Comparison of ENCODE assay signal across 8 cellular contexts in the genomic region with DNA sequence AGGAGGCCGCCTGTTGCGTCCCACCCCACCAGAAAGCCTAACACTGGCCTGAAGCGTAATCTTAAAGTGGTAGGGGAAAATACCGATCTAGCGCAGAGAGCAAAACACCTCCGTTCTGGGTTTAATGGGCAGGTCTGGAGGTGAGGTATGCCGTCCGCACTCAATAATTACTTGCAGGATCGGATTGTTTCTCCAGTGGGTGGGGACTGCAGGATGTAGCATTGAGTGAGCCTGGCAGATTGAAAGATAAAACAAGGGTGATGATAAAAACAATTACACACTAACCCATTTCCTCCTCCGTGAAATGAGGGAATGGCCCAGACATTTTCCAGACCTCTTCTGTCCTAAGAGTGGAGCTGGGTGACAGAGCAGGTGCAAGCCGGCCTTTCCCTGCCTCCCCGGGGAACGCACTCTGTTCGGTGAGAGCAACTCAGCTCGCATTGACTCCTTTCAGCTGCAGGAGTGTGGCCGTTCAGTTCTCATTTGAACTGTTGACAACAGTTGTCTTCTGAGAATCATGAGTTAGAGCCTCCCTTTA.
DNase-seq lines count a peak whose midpoint lies in the region; ATAC-seq and TF ChIP-seq lines count a peak whose summit lies in the region.

No MANE protein-coding gene starts in this region.

- H3K9me3 ChIP-seq in IMR-90 (ENCODE audit: control insufficient read depth, insufficient read depth, low read length) (no peaks in the 10 kb centered on the region), endocrine pancreas (ENCODE audit: control insufficient read depth, low read length) (no peaks in the 10 kb centered on the region)

- peak; percentile 22 for ATAC-seq in GM21576 (IDR thresholded peaks at IDR 0.05; ENCODE audit: unreplicated experiment)
- ATAC-seq in IMR-90 (ENCODE audit: low read depth): peak; percentile 13
- ATAC-seq in activated B cell treated with CpG ODN at 0.5 μM for 24 hours (ENCODE audit: low read depth): peak; percentile 25
- peak; percentile 47 to 54 for ATAC-seq in naive thymus-derived CD8-positive, alpha-beta T cell

- H3K27me3 Mint-ChIP-seq in activated B cell treated with CpG ODN at 0.5 μM for 24 hours: peaks cover 3% of the 10 kb centered on the region
- H3K27me3 Mint-ChIP-seq in naive thymus-derived CD8-positive, alpha-beta T cell: peaks cover 0 to 12% (median 0%) of the 10 kb centered on the region in 5 donors

- H4K91ac ChIP-seq in IMR-90 (ENCODE audit: insufficient read depth, low read depth, low read length): no peak overlapping the region

- H3K4me1 ChIP-seq in IMR-90 (ENCODE audit: control insufficient read depth, insufficient read depth, low read length): no peaks in the 10 kb centered on the region
- H3K4me1 ChIP-seq in endocrine pancreas (ENCODE audit: control insufficient read depth, insufficient read depth, low read length): no peaks in the 10 kb centered on the region

- intact Hi-C loops in IMR-90 (cut with micrococcal nuclease): loop anchor here (10.0 kb wide), 1 partner anchor 177 kb away; no protein-coding TSS in a partner anchor
- intact Hi-C loops in activated B cell treated with CpG ODN at 0.5 μM for 24 hours (cut with micrococcal nuclease): loop anchor here (1.0 to 10.0 kb wide), 16 partner anchors 34 to 1863 kb away; partner anchors contain the start of genes CLYBL, GGACT, GPR18 and MBNL2

- peak overlapping the region; percentile 99 for H2AFZ ChIP-seq in IMR-90 (replicated peaks; ENCODE audit: low read length, poor library complexity)

- peak overlapping the region in 1 of 2 experiments; percentile 53; a peak in 1 of 4 replicates for H4K8ac ChIP-seq in IMR-90 (ENCODE audit: low read depth in 2 of 2, low read length in 2 of 2)

- H2BK120ac ChIP-seq in IMR-90 (ENCODE audit: low read depth, low read length): no peak overlapping the region

- DNase-seq in DMS153 (lab: John Stamatoyannopoulos, UW) (peak; percentile 47), IMR-90 (no peak), activated B cell treated with CpG ODN at 0.5 μM for 24 hours (peak; percentile 24), NK-92 (lab: John Stamatoyannopoulos, UW; ENCODE audit: unreplicated experiment) (no peak), HPDE6-E6E7 (ENCODE audit: extremely low spot score) (no peak)
- peak in 5 of 10 donors; percentile 7 to 29 (median 23) for DNase-seq in naive thymus-derived CD8-positive, alpha-beta T cell

- H3K9ac ChIP-seq in IMR-90 (ENCODE audit: low read depth, low read length): no peak overlapping the region
- peak overlapping the region; percentile 58 for H3K9ac ChIP-seq in endocrine pancreas (ENCODE audit: control insufficient read depth, insufficient read depth, low read length)

- no peaks in the 10 kb centered on the region for H4K20me1 ChIP-seq in IMR-90 (ENCODE audit: insufficient read depth, low read length)

- CTCF ChIA-PET in IMR-90 (lab: Yijun Ruan, JAX) (interaction anchor here (0.6 kb wide), 1 partner anchor 230 kb away, joined by 3 read pairs; no protein-coding TSS in a partner anchor), activated B cell treated with CpG ODN at 0.5 μM for 24 hours (lab: Charles Lee) (interaction anchor here (0.7 to 2.2 kb wide), 3 partner anchors 11 to 248 kb away, joined by 3 to 6 read pairs (median 3); no protein-coding TSS in a partner anchor)

- H3K27me3 ChIP-seq in IMR-90 (ENCODE audit: control insufficient read depth, insufficient read depth, low read length): peaks cover 12% of the 10 kb centered on the region; the same call in 1 of the 2 replicates
- H3K27me3 ChIP-seq in endocrine pancreas (ENCODE audit: control insufficient read depth, insufficient read depth, low read length): no peaks in the 10 kb centered on the region

- peak overlapping the region; percentile 11; the same call in 1 of the 2 replicates for H2BK20ac ChIP-seq in IMR-90 (ENCODE audit: low read depth, low read length)

- TF ChIP-seq CTCF in IMR-90 (conservative IDR thresholded peaks at IDR 0.05; ENCODE audit: low read depth, low read length) (no peak), activated B cell treated with CpG ODN at 0.5 μM for 24 hours (IDR thresholded peaks at IDR 0.05) (no peak)

- dilution Hi-C loops in IMR-90 (cut with HindIII; ENCODE audit: low sequenced_read_pairs, unreplicated experiment): no loop called here

- H3K4me3 ChIP-seq in IMR-90 (ENCODE audit: insufficient read depth, low read depth, low read length) (peak overlapping the region; percentile 71), endocrine pancreas (ENCODE audit: control insufficient read depth, insufficient read depth, low read length) (peak overlapping the region; percentile 75)

- H3K14ac ChIP-seq in IMR-90 (replicated peaks; ENCODE audit: low read depth, low read length): no peak overlapping the region

- H3K36me3 Mint-ChIP-seq in activated B cell treated with CpG ODN at 0.5 μM for 24 hours (ENCODE audit: low read depth): peaks cover 8% of the 10 kb centered on the region
- no peaks in the 10 kb centered on the region for H3K36me3 Mint-ChIP-seq in naive thymus-derived CD8-positive, alpha-beta T cell

- peak overlapping the region; percentile 98 for H3K4me3 Mint-ChIP-seq in activated B cell treated with CpG ODN at 0.5 μM for 24 hours
- H3K4me3 Mint-ChIP-seq in naive thymus-derived CD8-positive, alpha-beta T cell: peak overlapping the region; percentile 97 to 99 (median 99)

- H2BK15ac ChIP-seq in IMR-90 (ENCODE audit: low read depth, low read length): no peak overlapping the region

- peak overlapping the region; percentile 62 for H2AK9ac ChIP-seq in IMR-90 (replicated peaks; ENCODE audit: low read depth, low read length, poor library complexity)

- H3K36me3 ChIP-seq in IMR-90 (ENCODE audit: control insufficient read depth, insufficient read depth, low read length): no peaks in the 10 kb centered on the region
- no peaks in the 10 kb centered on the region for H3K36me3 ChIP-seq in endocrine pancreas (ENCODE audit: control insufficient read depth, insufficient read depth, low read length)

- peaks cover 0 to 9% of the 10 kb centered on the region in 2 experiments; a peak in 1 of 4 replicates for H3K79me1 ChIP-seq in IMR-90 (ENCODE audit: low read depth in 1 of 2, low read length in 2 of 2)

- H3K9me1 ChIP-seq in IMR-90 (ENCODE audit: insufficient read depth, low read length): peaks cover 5% of the 10 kb centered on the region; the same call in 1 of the 2 replicates

- 16% methylated on average over 7 of the region's 16 CpGs; no CpG with 5 or more reads in 1 of the 2 experiments for WGBS in IMR-90 (ENCODE audit: extremely low coverage in 2 of 2, insufficient read length in 1 of 2), 2 experiments

- no peak overlapping the region for H2BK5ac ChIP-seq in IMR-90 (ENCODE audit: low read depth, low read length, poor library complexity, severe bottlenecking)

- H3K56ac ChIP-seq in IMR-90 (ENCODE audit: extremely low read depth, insufficient read depth, low read length): no peak overlapping the region

- TF ChIP-seq POLR2A in IMR-90 (IDR thresholded peaks at IDR 0.05; ENCODE audit: low read depth, low read length): no peak

- H3K4me1 Mint-ChIP-seq in activated B cell treated with CpG ODN at 0.5 μM for 24 hours: peaks cover 32% of the 10 kb centered on the region
- H3K4me1 Mint-ChIP-seq in naive thymus-derived CD8-positive, alpha-beta T cell: peaks cover 32 to 40% (median 36%) of the 10 kb centered on the region in 4 donors

- H3K18ac ChIP-seq in IMR-90 (ENCODE audit: low read depth, low read length): no peak overlapping the region

- TF ChIP-seq RAD21 in IMR-90 (IDR thresholded peaks at IDR 0.05; ENCODE audit: low read length): no peak

- H3K4ac ChIP-seq in IMR-90 (ENCODE audit: low read depth, low read length): no peak overlapping the region

- no peaks in the 10 kb centered on the region for H3K9me3 Mint-ChIP-seq in activated B cell treated with CpG ODN at 0.5 μM for 24 hours
- no peaks in the 10 kb centered on the region for H3K9me3 Mint-ChIP-seq in naive thymus-derived CD8-positive, alpha-beta T cell

- H3K4me2 ChIP-seq in IMR-90 (ENCODE audit: low read depth, low read length): peak overlapping the region; percentile 81

- no peak overlapping the region for H4K5ac ChIP-seq in IMR-90 (ENCODE audit: low read depth, low read length)

- H3K27ac Mint-ChIP-seq in activated B cell treated with CpG ODN at 0.5 μM for 24 hours: peak overlapping the region; percentile 96
- peak overlapping the region; percentile 97 to 100 (median 99) for H3K27ac Mint-ChIP-seq in naive thymus-derived CD8-positive, alpha-beta T cell

- no peak overlapping the region; the same call in 1 of the 2 replicates for H3K23ac ChIP-seq in IMR-90 (ENCODE audit: low read depth, low read length)

- H3K27ac ChIP-seq in IMR-90 (ENCODE audit: insufficient read depth, low read length): no peak overlapping the region

- POLR2A ChIA-PET in IMR-90 (lab: Charles Lee; ENCODE audit: unreplicated experiment): interaction anchor here (0.6 kb wide), 2 partner anchors 18 to 892 kb away, joined by 3 to 7 read pairs; no protein-coding TSS in a partner anchor
- POLR2A ChIA-PET in activated B cell treated with CpG ODN at 0.5 μM for 24 hours (lab: Charles Lee): interaction anchor here (0.5 to 2.6 kb wide), 7 partner anchors 36 to 519 kb away, joined by 3 to 9 read pairs (median 4); partner anchors contain the start of genes CLYBL, GPR18 and UBAC2
- POLR2A ChIA-PET in naive thymus-derived CD8-positive, alpha-beta T cell (lab: Charles Lee): interaction anchor here (0.7 to 8.9 kb wide), 18 partner anchors 10 to 170 kb away, joined by 3 to 194 read pairs (median 6); partner anchors contain the start of genes GPR18 and UBAC2

- no TSS peak for BruUV-seq in IMR-90 (replicated peaks; lab: Mats Ljungman, UMichigan)

- in situ Hi-C loops in IMR-90 (cut with MboI; ENCODE audit: low sequenced_read_pairs): no loop called here

- H2AK5ac ChIP-seq in IMR-90 (ENCODE audit: low read depth, low read length): no peak overlapping the region

TF ChIP-seq in IMR-90, 13 proteins besides CTCF, POLR2A, EP300 and RAD21:
- TF ChIP-seq NFE2L2 (IDR thresholded peaks at IDR 0.05; ENCODE audit: low read depth, low read length) (no peak), FOS (IDR thresholded peaks at IDR 0.05; ENCODE audit: low read depth, low read length) (no peak), CEBPB (IDR thresholded peaks at IDR 0.05; ENCODE audit: low read depth, low read length) (no peak), BHLHE40 (IDR thresholded peaks at IDR 0.05; ENCODE audit: low read depth, low read length) (no peak), MXI1 (IDR thresholded peaks at IDR 0.05; ENCODE audit: borderline replicate concordance, low read depth, low read length) (no peak), RFX5 (IDR thresholded peaks at IDR 0.05; ENCODE audit: low read depth, low read length) (no peak), MAZ (IDR thresholded peaks at IDR 0.05; ENCODE audit: borderline replicate concordance, low read depth, low read length) (no peak)
- TF ChIP-seq, protein P1, sequence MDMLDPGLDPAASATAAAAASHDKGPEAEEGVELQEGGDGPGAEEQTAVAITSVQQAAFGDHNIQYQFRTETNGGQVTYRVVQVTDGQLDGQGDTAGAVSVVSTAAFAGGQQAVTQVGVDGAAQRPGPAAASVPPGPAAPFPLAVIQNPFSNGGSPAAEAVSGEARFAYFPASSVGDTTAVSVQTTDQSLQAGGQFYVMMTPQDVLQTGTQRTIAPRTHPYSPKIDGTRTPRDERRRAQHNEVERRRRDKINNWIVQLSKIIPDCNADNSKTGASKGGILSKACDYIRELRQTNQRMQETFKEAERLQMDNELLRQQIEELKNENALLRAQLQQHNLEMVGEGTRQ (IDR thresholded peaks at IDR 0.05; ENCODE audit: low read depth, low read length): no peak

Comparison
In these comparisons a context has a peak if more than half of its experiments do, and no peak if none do; other contexts are left out.
1. DNase-seq: peak in DMS153 (single experiment) and activated B cell treated with CpG ODN at 0.5 μM for 24 hours (single experiment); none in IMR-90 (single experiment), NK-92 (single experiment) and HPDE6-E6E7 (single experiment).
2. Peak in every context shown above with its lines, with median percentiles within 50 percentile points of each other: ATAC-seq.